1 cellular context compared by ENCODE assay signal in the genomic region with DNA sequence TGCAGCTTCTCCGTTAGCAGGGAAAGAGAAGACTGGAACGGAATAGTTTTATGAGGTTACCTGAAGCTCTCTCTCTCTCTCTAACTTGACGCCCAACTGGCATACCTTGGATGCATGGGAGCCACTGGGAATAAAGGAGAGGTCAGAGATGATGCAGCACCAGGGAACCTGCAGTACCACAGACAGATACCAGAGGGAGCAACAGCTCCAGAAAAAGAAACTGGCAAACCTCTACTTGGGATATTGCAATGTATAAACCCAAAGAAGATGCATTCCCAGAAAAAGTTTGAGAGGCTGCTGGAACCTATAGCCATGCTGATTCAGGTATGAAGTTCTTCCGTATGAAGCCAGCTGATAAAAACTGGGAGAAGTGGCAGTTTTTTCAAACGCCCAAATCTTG.
TF ChIP-seq lines count a peak whose summit lies in the region.

No MANE protein-coding gene starts in this region.

TF ChIP-seq in HepG2, 621 proteins besides CTCF, POLR2A, EP300 and RAD21:
- peak; percentile 63 for TF ChIP-seq STAG1 (CRISPR knock-in tag; IDR thresholded peaks at IDR 0.05)
- peak; percentile 62; the same call in 1 of the 2 replicates for TF ChIP-seq SMC3 (IDR thresholded peaks at IDR 0.05; ENCODE audit: low read length)
